In genomic region chr4:151324449-151325319, GRCh38 we compare ENCODE assay signal across 9 cellular contexts. TPM values are rescaled to one million over a fixed set of nuclear protein-coding genes. Genes with fewer than 3 reads are reported as not detected.
DNase-seq lines count a peak whose midpoint lies in the region; ATAC-seq and TF ChIP-seq lines count a peak whose summit lies in the region.
"Had no signal": no experiment of that assay in that cellular context is flagged by ENCODE, and none has a peak within 500 bp of the region (broad histone marks: within the 10 kb centered on the region; RNA-seq: fewer than 3 reads in every experiment).

No MANE protein-coding gene starts in this region.

- peak; percentile 21 for DNase-seq in NCI-H2196 (lab: John Stamatoyannopoulos, UW; ENCODE audit: unreplicated experiment)
- no peak for DNase-seq in NCI-H2196 treated with DMSO at 0.1 percent for 48 hours (lab: John Stamatoyannopoulos, UW; ENCODE audit: unreplicated experiment)
- peak; percentile 67 for DNase-seq in PC-3
- peak; percentile 72 to 86 for DNase-seq in left colon
- peak; percentile 1 to 10 for DNase-seq in stimulated activated CD8-positive, alpha-beta memory T cell treated with anti-CD3 and anti-CD28 coated beads, Interleukin-7, amount 100 ng/mL, for 48 hours (ENCODE audit: extremely low read depth in 1 of 2, low read depth in 1 of 2)
- DNase-seq in activated gamma-delta T cell (lab: John Stamatoyannopoulos, UW) = no peak

- no peak overlapping the region for H3K27ac Mint-ChIP-seq in dendritic cell treated with granulocyte-macrophage colony-stimulating factor and Interleukin-4, amounts not matched to agents 40 ng/mL and 50 ng/mL, for 4 days

- H3K4me2 ChIP-seq in PC-3 (ENCODE audit: low read length) = peak overlapping the region; percentile 92
- H3K4me2 ChIP-seq: BLaER1 treated with 17β-estradiol and CSF1 and Interleukin-3, amounts not matched to agents 10 nM and 100 nM had no signal

- H4K20me1 ChIP-seq in PC-3 (ENCODE audit: low read length) = peaks cover 17% of the 10 kb centered on the region
- H4K20me1 ChIP-seq: BLaER1 treated with 17β-estradiol and CSF1 and Interleukin-3, amounts not matched to agents 10 nM and 100 nM had no signal

- peak overlapping the region; percentile 97 for H3K9ac ChIP-seq in PC-3 (ENCODE audit: low read length)
- H3K9ac ChIP-seq: BLaER1 treated with 17β-estradiol and CSF1 and Interleukin-3, amounts not matched to agents 10 nM and 100 nM had no signal

- CTCF ChIA-PET in PC-3 (lab: Charles Lee) = no interaction called here

- H3K4me3 Mint-ChIP-seq in dendritic cell treated with granulocyte-macrophage colony-stimulating factor and Interleukin-4, amounts not matched to agents 40 ng/mL and 50 ng/mL, for 4 days = peak overlapping the region; percentile 23

- peak; percentile 27 for ATAC-seq in PC-3
- peak; percentile 51 for ATAC-seq in left colon
- ATAC-seq in GM21786 (IDR thresholded peaks at IDR 0.05; ENCODE audit: unreplicated experiment) = no peak

- intact Hi-C loops in PC-3 (cut with micrococcal nuclease) = loop anchor here (2.0 to 5.0 kb wide), 3 partner anchors 20 to 84 kb away; partner anchors contain the start of gene FHIP1A
- intact Hi-C loops in dendritic cell treated with granulocyte-macrophage colony-stimulating factor and Interleukin-4, amounts not matched to agents 40 ng/mL and 50 ng/mL, for 4 days (cut with micrococcal nuclease) = no loop called here
- intact Hi-C loops in left colon (cut with DNase I, micrococcal nuclease) = no loop called here

- peak overlapping the region; percentile 74 for H2AFZ ChIP-seq in PC-3 (ENCODE audit: low read length)

- no peak for TF ChIP-seq CTCF in PC-3 (conservative IDR thresholded peaks at IDR 0.05; ENCODE audit: low read depth, low read length)

- H3K9me2 ChIP-seq in PC-3 (replicated peaks; ENCODE audit: low read length) = no peaks in the 10 kb centered on the region

- H3K79me2 ChIP-seq in PC-3 (ENCODE audit: low read length) = peaks cover 56% of the 10 kb centered on the region

- peak overlapping the region; percentile 71 for H3K4me3 ChIP-seq in PC-3 (ENCODE audit: low read length)
- H3K4me3 ChIP-seq: BLaER1 treated with 17β-estradiol and CSF1 and Interleukin-3, amounts not matched to agents 10 nM and 100 nM had no signal

- no peaks in the 10 kb centered on the region for H3K27me3 ChIP-seq in PC-3 (ENCODE audit: low read length)
- H3K27me3 ChIP-seq: BLaER1 treated with 17β-estradiol and CSF1 and Interleukin-3, amounts not matched to agents 10 nM and 100 nM had no signal

- H3F3A ChIP-seq in PC-3 (ENCODE audit: low read length, unreplicated experiment) = peaks cover 5% of the 10 kb centered on the region

- H3K36me3 Mint-ChIP-seq in dendritic cell treated with granulocyte-macrophage colony-stimulating factor and Interleukin-4, amounts not matched to agents 40 ng/mL and 50 ng/mL, for 4 days (ENCODE audit: low read depth) = no peaks in the 10 kb centered on the region

- no peaks in the 10 kb centered on the region for H3K36me3 ChIP-seq in PC-3 (ENCODE audit: low read depth, low read length)
- H3K36me3 ChIP-seq: BLaER1 treated with 17β-estradiol and CSF1 and Interleukin-3, amounts not matched to agents 10 nM and 100 nM had no signal

- BruUV-seq in PC-3 (replicated peaks; lab: Mats Ljungman, UMichigan) = no TSS peak

- H3K9me3 ChIP-seq in PC-3 (ENCODE audit: low read length) = no peaks in the 10 kb centered on the region

- H3K4me1 Mint-ChIP-seq in dendritic cell treated with granulocyte-macrophage colony-stimulating factor and Interleukin-4, amounts not matched to agents 40 ng/mL and 50 ng/mL, for 4 days (ENCODE audit: low read depth) = peaks cover 5% of the 10 kb centered on the region

- peaks cover 56% of the 10 kb centered on the region for H3K27me3 Mint-ChIP-seq in dendritic cell treated with granulocyte-macrophage colony-stimulating factor and Interleukin-4, amounts not matched to agents 40 ng/mL and 50 ng/mL, for 4 days

- no peaks in the 10 kb centered on the region for H3K9me3 Mint-ChIP-seq in dendritic cell treated with granulocyte-macrophage colony-stimulating factor and Interleukin-4, amounts not matched to agents 40 ng/mL and 50 ng/mL, for 4 days

- H3K27ac ChIP-seq in PC-3 (ENCODE audit: low read length) = peak overlapping the region; percentile 91
- H3K27ac ChIP-seq: BLaER1 treated with 17β-estradiol and CSF1 and Interleukin-3, amounts not matched to agents 10 nM and 100 nM had no signal

- POLR2A ChIA-PET in PC-3 (lab: Charles Lee; ENCODE audit: unreplicated experiment) = interaction anchor here (0.6 to 0.9 kb wide), 4 partner anchors 17 to 122 kb away, joined by 4 to 11 read pairs (median 6); no protein-coding TSS in a partner anchor

- peaks cover 52% of the 10 kb centered on the region for H3K4me1 ChIP-seq in PC-3 (ENCODE audit: insufficient read depth, low read length)
- H3K4me1 ChIP-seq: BLaER1 treated with 17β-estradiol and CSF1 and Interleukin-3, amounts not matched to agents 10 nM and 100 nM had no signal

RNA-seq across cellular contexts. Expression of gene SH3D19, which starts 0.7 kb away (rescaled TPM):
- 30.1 and 31.1 TPM in 2 replicates for total RNA-seq in PC-3 (2014; rRNA removed)
- total RNA-seq in left colon = 100 to 1,000 TPM; 114 to 119 TPM

RNA-seq across cellular contexts. Expression of gene PRSS48, which starts 47.7 kb away (rescaled TPM):
- total RNA-seq in PC-3 (2014; rRNA removed) (not detected in 2 replicates), left colon (not detected)

Comparison
In these comparisons a context has a peak if more than half of its experiments do, and no peak if none do; other contexts are left out.
1. DNase-seq: peak in NCI-H2196 (single experiment), PC-3 (single experiment), left colon (2 of 2) and stimulated activated CD8-positive, alpha-beta memory T cell treated with anti-CD3 and anti-CD28 coated beads, Interleukin-7, amount 100 ng/mL, for 48 hours (2 of 2); none in NCI-H2196 treated with DMSO at 0.1 percent for 48 hours (single experiment) and activated gamma-delta T cell (single experiment).